In the genomic region with DNA sequence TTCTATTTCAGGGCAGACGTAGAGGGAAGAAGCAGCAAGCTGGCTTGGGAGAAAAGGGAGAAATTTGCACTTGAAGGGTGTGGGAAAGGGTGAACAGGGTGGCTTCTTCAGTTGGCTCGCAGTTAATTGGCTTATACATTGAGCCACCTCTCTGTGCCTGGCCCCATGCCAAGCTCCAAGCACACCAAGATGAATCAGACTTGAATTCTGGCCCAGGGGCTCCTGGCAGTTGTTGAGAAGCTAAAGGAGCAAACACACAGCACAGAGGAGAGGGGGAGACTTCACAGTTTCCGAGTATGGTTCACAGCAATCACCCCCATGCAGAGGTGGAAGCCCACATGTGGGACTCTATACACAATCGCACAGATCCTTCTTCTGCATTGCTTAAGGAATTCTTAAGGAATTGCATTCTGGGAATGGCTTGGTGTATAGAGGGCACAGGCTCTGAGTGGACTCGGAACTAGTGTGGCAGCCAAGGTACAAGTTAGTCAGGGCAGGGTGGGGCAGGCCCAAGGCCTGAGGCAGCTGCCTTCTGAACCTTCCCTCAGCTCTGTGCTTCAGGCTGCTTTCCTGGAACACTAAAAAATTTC, we compare ENCODE assay signal across 8 cellular contexts. TPM values are rescaled to one million over a fixed set of nuclear protein-coding genes. Genes with fewer than 3 reads are reported as not detected.
DNase-seq lines count a peak whose midpoint lies in the region; ATAC-seq and TF ChIP-seq lines count a peak whose summit lies in the region.

No MANE protein-coding gene starts in this region.

- H3K9ac ChIP-seq in neural progenitor cell = no peak overlapping the region
- H3K9ac ChIP-seq in stomach smooth muscle (ENCODE audit: low read length in 2 of 2) = peak overlapping the region; percentile 87 to 92

- H3K27me3 ChIP-seq in neural progenitor cell = no peaks in the 10 kb centered on the region
- H3K27me3 ChIP-seq in stomach smooth muscle (ENCODE audit: control insufficient read depth in 1 of 2, insufficient read depth in 2 of 2, low read length in 2 of 2) = no peaks in the 10 kb centered on the region

- POLR2A ChIA-PET in RWPE1 (lab: Yijun Ruan, JAX; ENCODE audit: low non-redundant PET) = no interaction called here

- no peak for ATAC-seq in HG02588 (IDR thresholded peaks at IDR 0.05; ENCODE audit: unreplicated experiment)

- H3F3A ChIP-seq in neural progenitor cell (ENCODE audit: low read depth) = peaks cover 6% of the 10 kb centered on the region

- no peak overlapping the region for H2AFZ ChIP-seq in neural progenitor cell (replicated peaks)

- H4K20me1 ChIP-seq in neural progenitor cell (ENCODE audit: low read depth) = no peaks in the 10 kb centered on the region

- DNase-seq in AG09309 (ENCODE audit: low read depth) = peak; percentile 62
- DNase-seq in HS-5 (ENCODE audit: low read depth) = peak; percentile 82
- peak; percentile 72 for DNase-seq in RWPE1 (ENCODE audit: low spot score)
- peak; percentile 40 for DNase-seq in activated T-helper 2 cell treated with anti-CD3 and anti-CD28 coated beads, Interferon-gamma antibody, Interleukin-2, Interleukin-4, amounts not matched to agents 10 μg/mL and 5 μg/mL and 100 μg/mL, durations not matched to agents 14 hours and 24 hours and 36 hours (ENCODE audit: low spot score)
- peak; percentile 98 for DNase-seq in fibroblast of the conjunctiva (ENCODE audit: low read depth)
- DNase-seq in neural progenitor cell (ENCODE audit: low spot score) = peak; percentile 13

- H3K4me3 Mint-ChIP-seq in activated T-helper 2 cell treated with anti-CD3 and anti-CD28 coated beads, Interferon-gamma antibody, Interleukin-2, Interleukin-4, amounts not matched to agents 10 μg/mL and 5 μg/mL and 100 μg/mL, durations not matched to agents 14 hours and 24 hours and 36 hours (ENCODE audit: low read depth) = peak overlapping the region; percentile 96
- H3K4me3 Mint-ChIP-seq in neural progenitor cell = peak overlapping the region; percentile 94

- CTCF ChIA-PET in RWPE1 (lab: Yijun Ruan, JAX) = interaction anchor here (0.5 kb wide), 1 partner anchor 79 kb away, joined by 4 read pairs; no protein-coding TSS in a partner anchor

- H3K9me3 Mint-ChIP-seq in activated T-helper 2 cell treated with anti-CD3 and anti-CD28 coated beads, Interferon-gamma antibody, Interleukin-2, Interleukin-4, amounts not matched to agents 10 μg/mL and 5 μg/mL and 100 μg/mL, durations not matched to agents 14 hours and 24 hours and 36 hours = no peaks in the 10 kb centered on the region
- H3K9me3 Mint-ChIP-seq in neural progenitor cell = no peaks in the 10 kb centered on the region

- H3K36me3 Mint-ChIP-seq in activated T-helper 2 cell treated with anti-CD3 and anti-CD28 coated beads, Interferon-gamma antibody, Interleukin-2, Interleukin-4, amounts not matched to agents 10 μg/mL and 5 μg/mL and 100 μg/mL, durations not matched to agents 14 hours and 24 hours and 36 hours (ENCODE audit: low read depth) = peaks cover 47% of the 10 kb centered on the region
- peaks cover 2% of the 10 kb centered on the region for H3K36me3 Mint-ChIP-seq in neural progenitor cell

- TF ChIP-seq CTCF in AG09309 (IDR thresholded peaks at IDR 0.05; ENCODE audit: control insufficient read depth, insufficient read depth, low read depth, low read length, missing control alignments) = no peak
- no peak for TF ChIP-seq CTCF in RWPE1 (conservative IDR thresholded peaks at IDR 0.05; ENCODE audit: low read depth)
- TF ChIP-seq CTCF in neural progenitor cell (IDR thresholded peaks at IDR 0.05) = no peak

- H3K4me1 ChIP-seq in neural progenitor cell = peaks cover 15% of the 10 kb centered on the region
- H3K4me1 ChIP-seq in stomach smooth muscle (ENCODE audit: control insufficient read depth, insufficient read depth, low read length) = peaks cover 62% of the 10 kb centered on the region

- no peaks in the 10 kb centered on the region for H3K9me3 ChIP-seq in neural progenitor cell (ENCODE audit: low read depth)
- H3K9me3 ChIP-seq in stomach smooth muscle (ENCODE audit: control insufficient read depth in 2 of 2, low read length in 2 of 2) = no peaks in the 10 kb centered on the region

- peak overlapping the region; percentile 84 for H3K4me2 ChIP-seq in neural progenitor cell

- H3K27ac Mint-ChIP-seq in activated T-helper 2 cell treated with anti-CD3 and anti-CD28 coated beads, Interferon-gamma antibody, Interleukin-2, Interleukin-4, amounts not matched to agents 10 μg/mL and 5 μg/mL and 100 μg/mL, durations not matched to agents 14 hours and 24 hours and 36 hours = peak overlapping the region; percentile 98
- no peak overlapping the region for H3K27ac Mint-ChIP-seq in neural progenitor cell

- H3K79me2 ChIP-seq in neural progenitor cell (ENCODE audit: low read depth) = peaks cover 23% of the 10 kb centered on the region

- peak overlapping the region; percentile 99 for H3K27ac ChIP-seq in RWPE1
- H3K27ac ChIP-seq in neural progenitor cell = no peak overlapping the region
- peak overlapping the region; percentile 88 for H3K27ac ChIP-seq in stomach smooth muscle (ENCODE audit: low read length)

- H3K36me3 ChIP-seq in neural progenitor cell (no peaks in the 10 kb centered on the region), stomach smooth muscle (ENCODE audit: control insufficient read depth in 2 of 2, insufficient read depth in 2 of 2, low read length in 2 of 2) (peaks cover 0 to 4% of the 10 kb centered on the region in 2 donors)

- H3K27me3 Mint-ChIP-seq in activated T-helper 2 cell treated with anti-CD3 and anti-CD28 coated beads, Interferon-gamma antibody, Interleukin-2, Interleukin-4, amounts not matched to agents 10 μg/mL and 5 μg/mL and 100 μg/mL, durations not matched to agents 14 hours and 24 hours and 36 hours (ENCODE audit: low read depth) = no peaks in the 10 kb centered on the region
- peaks cover 5% of the 10 kb centered on the region for H3K27me3 Mint-ChIP-seq in neural progenitor cell (ENCODE audit: insufficient read depth, low read depth)

- H3K4me3 ChIP-seq in AG09309 (ENCODE audit: control insufficient read depth, low read depth, low read length) = peak overlapping the region; percentile 99
- H3K4me3 ChIP-seq in neural progenitor cell = peak overlapping the region; percentile 84
- H3K4me3 ChIP-seq in stomach smooth muscle (ENCODE audit: low read length in 2 of 2) = peak overlapping the region; percentile 96 to 99

- intact Hi-C loops in activated T-helper 2 cell treated with anti-CD3 and anti-CD28 coated beads, Interferon-gamma antibody, Interleukin-2, Interleukin-4, amounts not matched to agents 10 μg/mL and 5 μg/mL and 100 μg/mL, durations not matched to agents 14 hours and 24 hours and 36 hours (cut with micrococcal nuclease) = loop anchor here (10.0 kb wide), 1 partner anchor 1431 kb away; a partner anchor contains a TSS

- peaks cover 60% of the 10 kb centered on the region for H3K4me1 Mint-ChIP-seq in activated T-helper 2 cell treated with anti-CD3 and anti-CD28 coated beads, Interferon-gamma antibody, Interleukin-2, Interleukin-4, amounts not matched to agents 10 μg/mL and 5 μg/mL and 100 μg/mL, durations not matched to agents 14 hours and 24 hours and 36 hours (ENCODE audit: low read depth)
- peaks cover 55% of the 10 kb centered on the region for H3K4me1 Mint-ChIP-seq in neural progenitor cell

RNA-seq across cellular contexts. Expression of a gene that starts 1.5 kb away (rescaled TPM):
- 124 and 127 TPM in 2 replicates for total RNA-seq in activated T-helper 2 cell treated with anti-CD3 and anti-CD28 coated beads, Interferon-gamma antibody, Interleukin-2, Interleukin-4, amounts not matched to agents 10 μg/mL and 5 μg/mL and 100 μg/mL, durations not matched to agents 14 hours and 24 hours and 36 hours
- 50.5 and 72.4 TPM in 2 replicates for total RNA-seq in neural progenitor cell (ENCODE audit: low replicate concordance)

RNA-seq across cellular contexts. Expression of a gene that starts 6.1 kb away (rescaled TPM):
- 95.8 and 109 TPM in 2 replicates for total RNA-seq in activated T-helper 2 cell treated with anti-CD3 and anti-CD28 coated beads, Interferon-gamma antibody, Interleukin-2, Interleukin-4, amounts not matched to agents 10 μg/mL and 5 μg/mL and 100 μg/mL, durations not matched to agents 14 hours and 24 hours and 36 hours
- total RNA-seq in neural progenitor cell (ENCODE audit: low replicate concordance) = 102 and 144 TPM in 2 replicates

RNA-seq across cellular contexts. Expression of a gene that starts 34.1 kb away (rescaled TPM):
- total RNA-seq in activated T-helper 2 cell treated with anti-CD3 and anti-CD28 coated beads, Interferon-gamma antibody, Interleukin-2, Interleukin-4, amounts not matched to agents 10 μg/mL and 5 μg/mL and 100 μg/mL, durations not matched to agents 14 hours and 24 hours and 36 hours = 35.7 and 38.9 TPM in 2 replicates
- 14.6 and 24.4 TPM in 2 replicates for total RNA-seq in neural progenitor cell (ENCODE audit: low replicate concordance)

RNA-seq across cellular contexts. Expression of a gene that starts 36.2 kb away (rescaled TPM):
- total RNA-seq in activated T-helper 2 cell treated with anti-CD3 and anti-CD28 coated beads, Interferon-gamma antibody, Interleukin-2, Interleukin-4, amounts not matched to agents 10 μg/mL and 5 μg/mL and 100 μg/mL, durations not matched to agents 14 hours and 24 hours and 36 hours = not detected in 2 replicates
- not detected in 2 replicates for total RNA-seq in neural progenitor cell (ENCODE audit: low replicate concordance)

Comparison
In these comparisons a context has a peak if more than half of its experiments do, and no peak if none do; other contexts are left out.
1. DNase-seq: peak in every context shown above with its lines; median percentile 98 in fibroblast of the conjunctiva; 82 in HS-5; 72 in RWPE1; 62 in AG09309; 40 in activated T-helper 2 cell treated with anti-CD3 and anti-CD28 coated beads, Interferon-gamma antibody, Interleukin-2, Interleukin-4, amounts not matched to agents 10 μg/mL and 5 μg/mL and 100 μg/mL, durations not matched to agents 14 hours and 24 hours and 36 hours; 13 in neural progenitor cell.